Comparison of ENCODE assay signal across 9 cellular contexts in genomic region chr7:100208911-100209408, GRCh38. TPM values are rescaled to one million over a fixed set of nuclear protein-coding genes. Genes with fewer than 3 reads are reported as not detected.
DNase-seq lines count a peak whose midpoint lies in the region; ATAC-seq lines count a peak whose summit lies in the region.
"Had no signal": no experiment of that assay in that cellular context is flagged by ENCODE, and none has a peak within 500 bp of the region (broad histone marks: within the 10 kb centered on the region; RNA-seq: fewer than 3 reads in every experiment).

No MANE protein-coding gene starts in this region.

- ATAC-seq in activated CD4-positive, CD25-positive, alpha-beta regulatory T cell treated with anti-CD3 and anti-CD28 coated beads, Interleukin-2, amount 50 U/mL, for 24 hours = peak; percentile 92
- ATAC-seq in HG02870 (IDR thresholded peaks at IDR 0.05; ENCODE audit: unreplicated experiment) (peak; percentile 81), GM21526 (IDR thresholded peaks at IDR 0.05; ENCODE audit: low FRiP score, unreplicated experiment) (no peak)

- DNase-seq in activated CD4-positive, CD25-positive, alpha-beta regulatory T cell treated with anti-CD3 and anti-CD28 coated beads, Interleukin-2, amount 50 U/mL, for 72 hours = no peak
- peak; percentile 80 for DNase-seq in activated CD4-positive, alpha-beta memory T cell treated with anti-CD3 and anti-CD28 coated beads for 36 hours
- peak; percentile 37 for DNase-seq in stimulated activated CD4-positive, alpha-beta T cell treated with anti-CD3 and anti-CD28 coated beads, Interleukin-4, amount 100 ng/mL, for 24 hours
- DNase-seq in DMS 273 (lab: John Stamatoyannopoulos, UW; ENCODE audit: unreplicated experiment) (no peak), NCI-H526 treated with DMSO at 0.1 percent for 48 hours (lab: John Stamatoyannopoulos, UW) (no peak)

- peaks cover 3% of the 10 kb centered on the region for H3K36me3 Mint-ChIP-seq in activated CD4-positive, alpha-beta memory T cell treated with anti-CD3 and anti-CD28 coated beads for 36 hours

- CTCF ChIA-PET in activated CD4-positive, alpha-beta memory T cell treated with anti-CD3 and anti-CD28 coated beads for 36 hours (lab: Charles Lee) = interaction anchor here (0.6 to 2.7 kb wide), 6 partner anchors 9 to 199 kb away, joined by 3 to 11 read pairs (median 4); no protein-coding TSS in a partner anchor

- H3K27ac Mint-ChIP-seq in activated CD4-positive, alpha-beta memory T cell treated with anti-CD3 and anti-CD28 coated beads for 36 hours = peak overlapping the region; percentile 76

- intact Hi-C loops in activated CD4-positive, alpha-beta memory T cell treated with anti-CD3 and anti-CD28 coated beads for 36 hours (cut with micrococcal nuclease) = loop anchor here (1.0 kb wide), 3 partner anchors 8 to 19 kb away; no protein-coding TSS in a partner anchor

- peak overlapping the region; percentile 58 for H3K4me3 Mint-ChIP-seq in activated CD4-positive, alpha-beta memory T cell treated with anti-CD3 and anti-CD28 coated beads for 36 hours

- H3K4me1 Mint-ChIP-seq in activated CD4-positive, alpha-beta memory T cell treated with anti-CD3 and anti-CD28 coated beads for 36 hours (ENCODE audit: low read depth) = peaks cover 43% of the 10 kb centered on the region

- no peaks in the 10 kb centered on the region for H3K9me3 Mint-ChIP-seq in activated CD4-positive, alpha-beta memory T cell treated with anti-CD3 and anti-CD28 coated beads for 36 hours

- no peaks in the 10 kb centered on the region for H3K27me3 Mint-ChIP-seq in activated CD4-positive, alpha-beta memory T cell treated with anti-CD3 and anti-CD28 coated beads for 36 hours

- POLR2A ChIA-PET in activated CD4-positive, alpha-beta memory T cell treated with anti-CD3 and anti-CD28 coated beads for 36 hours (lab: Charles Lee) = interaction anchor here (0.5 to 1.0 kb wide), 2 partner anchors 10 to 119 kb away, joined by 3 to 4 read pairs; no protein-coding TSS in a partner anchor

RNA-seq across cellular contexts. Expression of gene PVRIG, which starts 10.8 kb away (rescaled TPM):
- 10 to 100 TPM; 21.0 to 21.2 TPM for total RNA-seq in activated CD4-positive, alpha-beta memory T cell treated with anti-CD3 and anti-CD28 coated beads for 36 hours
- total RNA-seq: A172 had no signal

RNA-seq across cellular contexts. Expression of gene STAG3, which starts 31.2 kb away (rescaled TPM):
- 10 to 100 TPM; 20.8 to 20.9 TPM for total RNA-seq in activated CD4-positive, alpha-beta memory T cell treated with anti-CD3 and anti-CD28 coated beads for 36 hours

RNA-seq across cellular contexts. Expression of gene GPC2, which starts 31.8 kb away (rescaled TPM):
- total RNA-seq in activated CD4-positive, alpha-beta memory T cell treated with anti-CD3 and anti-CD28 coated beads for 36 hours = 1 to 10 TPM; 4.8 to 5.5 TPM

RNA-seq across cellular contexts. Expression of gene GAL3ST4, which starts 40.5 kb away (rescaled TPM):
- 1 to 10 TPM; 2.4 to 2.8 TPM for total RNA-seq in activated CD4-positive, alpha-beta memory T cell treated with anti-CD3 and anti-CD28 coated beads for 36 hours

RNA-seq across cellular contexts. Expression of gene TRAPPC14, which starts 50.4 kb away (rescaled TPM):
- total RNA-seq in activated CD4-positive, alpha-beta memory T cell treated with anti-CD3 and anti-CD28 coated beads for 36 hours = 10 to 100 TPM; 17.9 to 19.7 TPM

Comparison
In these comparisons a context has a peak if more than half of its experiments do, and no peak if none do; other contexts are left out.
1. DNase-seq: peak in activated CD4-positive, alpha-beta memory T cell treated with anti-CD3 and anti-CD28 coated beads for 36 hours (single experiment) and stimulated activated CD4-positive, alpha-beta T cell treated with anti-CD3 and anti-CD28 coated beads, Interleukin-4, amount 100 ng/mL, for 24 hours (single experiment); none in activated CD4-positive, CD25-positive, alpha-beta regulatory T cell treated with anti-CD3 and anti-CD28 coated beads, Interleukin-2, amount 50 U/mL, for 72 hours (single experiment), DMS 273 (single experiment) and NCI-H526 treated with DMSO at 0.1 percent for 48 hours (single experiment).